ENCODE assay signal across 1 cellular context in genomic region chr3:187084580-187084979, GRCh38.
TF ChIP-seq lines count a peak whose summit lies in the region.

No MANE protein-coding gene starts in this region.

TF ChIP-seq in endothelial cell of umbilical vein, 7 proteins besides CTCF, POLR2A, EP300 and RAD21:
- TF ChIP-seq EZH2 (IDR thresholded peaks at IDR 0.05; ENCODE audit: borderline replicate concordance, low read depth, low read length, severe bottlenecking), result no peak
- no peak for TF ChIP-seq GATA2 (IDR thresholded peaks at IDR 0.05; ENCODE audit: insufficient read depth, insufficient read length, low read depth, low read length)
- TF ChIP-seq JUN (IDR thresholded peaks at IDR 0.05; ENCODE audit: borderline replicate concordance, insufficient read depth, insufficient read length, low read depth), result no peak
- no peak for TF ChIP-seq MAX (IDR thresholded peaks at IDR 0.05; ENCODE audit: insufficient read depth, insufficient read length)
- no peak for TF ChIP-seq FOS (IDR thresholded peaks at IDR 0.05; ENCODE audit: borderline replicate concordance, insufficient read depth, low read length)
- TF ChIP-seq MYC (IDR thresholded peaks at IDR 0.05; ENCODE audit: low read depth, low read length), result no peak
- TF ChIP-seq POLR2AphosphoS5 (IDR thresholded peaks at IDR 0.05; ENCODE audit: insufficient read depth, low read depth, low read length), result no peak
TF ChIP-seq in endothelial cell of umbilical vein: peak in this region for 0.
